8 cellular contexts compared by ENCODE assay signal in genomic region chr12:6927999-6928702, GRCh38. TPM values are rescaled to one million over a fixed set of nuclear protein-coding genes. Genes with fewer than 3 reads are reported as not detected.
DNase-seq lines count a peak whose midpoint lies in the region; TF ChIP-seq lines count a peak whose summit lies in the region.
"Had no signal": no experiment of that assay in that cellular context is flagged by ENCODE, and none has a peak within 500 bp of the region (broad histone marks: within the 10 kb centered on the region; RNA-seq: fewer than 3 reads in every experiment).

No MANE protein-coding gene starts in this region.

- in situ Hi-C loops in HAP-1 (cut with MboI; ENCODE audit: low sequenced_read_pairs) = no loop called here

- no peaks in the 10 kb centered on the region for H3K27me3 ChIP-seq in HAP-1 (ENCODE audit: low read depth)

- TF ChIP-seq CTCF in retinal pigment epithelial cell (conservative IDR thresholded peaks at IDR 0.05; ENCODE audit: low read depth, low read length) = no peak

- POLR2A ChIA-PET in activated CD4-positive, alpha-beta memory T cell treated with anti-CD3 and anti-CD28 coated beads, Interleukin-2, amount 10 ng/mL, durations not matched to agents 7 days and 5 days (lab: Charles Lee) = interaction anchor here (0.6 to 19.4 kb wide), 7 partner anchors 8 to 59 kb away, joined by 3 to 295 read pairs (median 7); partner anchors contain the start of genes C12orf57, PTPN6, RNU7-1 and SPSB2

- intact Hi-C loops in cardiac septum (cut with DNase I) = no loop called here

- H3K4me1 Mint-ChIP-seq in activated CD4-positive, alpha-beta memory T cell treated with anti-CD3 and anti-CD28 coated beads, Interleukin-2, amount 10 ng/mL, durations not matched to agents 7 days and 5 days = peaks cover 69% of the 10 kb centered on the region

- peaks cover 40% of the 10 kb centered on the region for H3K4me1 ChIP-seq in HAP-1

- H3K27ac Mint-ChIP-seq in activated CD4-positive, alpha-beta memory T cell treated with anti-CD3 and anti-CD28 coated beads, Interleukin-2, amount 10 ng/mL, durations not matched to agents 7 days and 5 days = peak overlapping the region; percentile 78

- DNase-seq in HAP-1 (ENCODE audit: low spot score in 2 of 2) (no peak), cardiac septum (ENCODE audit: low spot score) (peak; percentile 61), retinal pigment epithelial cell (ENCODE audit: low read depth) (no peak), COLO829 (ENCODE audit: low spot score) (no peak), NCI-H82 (lab: John Stamatoyannopoulos, UW) (no peak), NCI-H1092 treated with DMSO at 0.1 percent for 48 hours (lab: John Stamatoyannopoulos, UW) (no peak)
- no peak for DNase-seq in activated CD4-positive, alpha-beta memory T cell treated with anti-CD3 and anti-CD28 coated beads, Interleukin-2, amount 10 ng/mL, durations not matched to agents 7 days and 5 days

- no peaks in the 10 kb centered on the region for H3K9me3 ChIP-seq in HAP-1

- H3K9me3 Mint-ChIP-seq in activated CD4-positive, alpha-beta memory T cell treated with anti-CD3 and anti-CD28 coated beads, Interleukin-2, amount 10 ng/mL, durations not matched to agents 7 days and 5 days = no peaks in the 10 kb centered on the region

- CTCF ChIA-PET in activated CD4-positive, alpha-beta memory T cell treated with anti-CD3 and anti-CD28 coated beads, Interleukin-2, amount 10 ng/mL, durations not matched to agents 7 days and 5 days (lab: Charles Lee) = interaction anchor here (0.5 to 4.7 kb wide), 3 partner anchors 9 to 59 kb away, joined by 3 to 27 read pairs (median 4); partner anchors contain the start of gene SPSB2

- H3K4me3 ChIP-seq in HAP-1 (peak overlapping the region; percentile 70), retinal pigment epithelial cell (ENCODE audit: low read length) (peak overlapping the region; percentile 90)

- no peaks in the 10 kb centered on the region for H3K27me3 Mint-ChIP-seq in activated CD4-positive, alpha-beta memory T cell treated with anti-CD3 and anti-CD28 coated beads, Interleukin-2, amount 10 ng/mL, durations not matched to agents 7 days and 5 days

- peak overlapping the region; percentile 78 for H3K4me3 Mint-ChIP-seq in activated CD4-positive, alpha-beta memory T cell treated with anti-CD3 and anti-CD28 coated beads, Interleukin-2, amount 10 ng/mL, durations not matched to agents 7 days and 5 days

- H3K36me3 ChIP-seq in HAP-1 (replicated peaks) = peaks cover 8% of the 10 kb centered on the region

- peaks cover 18% of the 10 kb centered on the region for H3K36me3 Mint-ChIP-seq in activated CD4-positive, alpha-beta memory T cell treated with anti-CD3 and anti-CD28 coated beads, Interleukin-2, amount 10 ng/mL, durations not matched to agents 7 days and 5 days (ENCODE audit: low read depth)

RNA-seq across cellular contexts. Expression of gene ATN1, which starts 0.4 kb away (rescaled TPM):
- 10 to 100 TPM; 33.9 to 34.6 TPM for total RNA-seq in activated CD4-positive, alpha-beta memory T cell treated with anti-CD3 and anti-CD28 coated beads, Interleukin-2, amount 10 ng/mL, durations not matched to agents 7 days and 5 days
- 76.9 TPM for total RNA-seq in cardiac septum

RNA-seq across cellular contexts. Expression of gene ENO2, which starts 13.8 kb away (rescaled TPM):
- 100 to 1,000 TPM; 206 to 207 TPM for total RNA-seq in activated CD4-positive, alpha-beta memory T cell treated with anti-CD3 and anti-CD28 coated beads, Interleukin-2, amount 10 ng/mL, durations not matched to agents 7 days and 5 days
- total RNA-seq in cardiac septum = 29.7 TPM

RNA-seq across cellular contexts. Expression of gene RNU7-1, which starts 15.5 kb away (rescaled TPM):
- total RNA-seq in activated CD4-positive, alpha-beta memory T cell treated with anti-CD3 and anti-CD28 coated beads, Interleukin-2, amount 10 ng/mL, durations not matched to agents 7 days and 5 days = not detected
- total RNA-seq in cardiac septum = not detected
- total RNA-seq: activated CD8-positive, alpha-beta memory T cell treated with anti-CD3 and anti-CD28 coated beads for 36 hours had no signal

RNA-seq across cellular contexts. Expression of gene C12orf57, which starts 15.7 kb away (rescaled TPM):
- 100 to 1,000 TPM; 141 TPM for total RNA-seq in activated CD4-positive, alpha-beta memory T cell treated with anti-CD3 and anti-CD28 coated beads, Interleukin-2, amount 10 ng/mL, durations not matched to agents 7 days and 5 days
- total RNA-seq in cardiac septum = 162 TPM

RNA-seq across cellular contexts. Expression of gene PTPN6, which starts 23.0 kb away (rescaled TPM):
- 100 to 1,000 TPM; 295 to 299 TPM for total RNA-seq in activated CD4-positive, alpha-beta memory T cell treated with anti-CD3 and anti-CD28 coated beads, Interleukin-2, amount 10 ng/mL, durations not matched to agents 7 days and 5 days
- 7.0 TPM for total RNA-seq in cardiac septum
